In the genomic region with DNA sequence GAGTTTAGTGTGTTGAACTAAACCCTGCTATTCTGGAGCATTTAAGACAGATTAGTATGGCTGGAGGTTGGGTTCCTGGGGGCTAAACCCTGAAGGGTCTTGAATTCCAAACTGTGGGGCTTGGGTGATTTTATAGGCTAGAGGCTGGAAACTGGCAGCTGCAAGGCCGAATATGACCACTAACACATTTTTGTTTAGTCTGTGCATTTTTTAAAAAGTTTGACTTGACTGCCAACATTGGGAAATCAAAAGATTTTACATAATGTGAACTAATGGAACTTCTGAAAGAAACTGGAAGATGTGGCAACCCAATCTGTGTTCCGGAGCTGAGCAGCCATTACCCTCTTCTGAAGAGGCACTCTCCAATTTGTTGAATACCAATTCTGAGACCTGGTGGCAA, we compare ENCODE assay signal across 1 cellular context.
TF ChIP-seq lines count a peak whose summit lies in the region.

No MANE protein-coding gene starts in this region.

TF ChIP-seq in H1, 55 proteins besides CTCF, POLR2A, EP300 and RAD21:
- TF ChIP-seq KDM1A (IDR thresholded peaks at IDR 0.05; ENCODE audit: borderline replicate concordance, low read length) = no peak
- TF ChIP-seq EZH2 (IDR thresholded peaks at IDR 0.05; ENCODE audit: low read depth, low read length, severe bottlenecking) = no peak
- TF ChIP-seq RBBP5 (IDR thresholded peaks at IDR 0.05; ENCODE audit: borderline replicate concordance, low read depth, low read length) = no peak
- no peak for TF ChIP-seq RNF2 (IDR thresholded peaks at IDR 0.05; ENCODE audit: borderline replicate concordance, low read depth, low read length, missing control alignments, poor library complexity, severe bottlenecking)
- no peak for TF ChIP-seq CHD2 (IDR thresholded peaks at IDR 0.05; ENCODE audit: low read length)
- no peak for TF ChIP-seq SUZ12 (IDR thresholded peaks at IDR 0.05; ENCODE audit: low read length)
- TF ChIP-seq, protein P1, sequence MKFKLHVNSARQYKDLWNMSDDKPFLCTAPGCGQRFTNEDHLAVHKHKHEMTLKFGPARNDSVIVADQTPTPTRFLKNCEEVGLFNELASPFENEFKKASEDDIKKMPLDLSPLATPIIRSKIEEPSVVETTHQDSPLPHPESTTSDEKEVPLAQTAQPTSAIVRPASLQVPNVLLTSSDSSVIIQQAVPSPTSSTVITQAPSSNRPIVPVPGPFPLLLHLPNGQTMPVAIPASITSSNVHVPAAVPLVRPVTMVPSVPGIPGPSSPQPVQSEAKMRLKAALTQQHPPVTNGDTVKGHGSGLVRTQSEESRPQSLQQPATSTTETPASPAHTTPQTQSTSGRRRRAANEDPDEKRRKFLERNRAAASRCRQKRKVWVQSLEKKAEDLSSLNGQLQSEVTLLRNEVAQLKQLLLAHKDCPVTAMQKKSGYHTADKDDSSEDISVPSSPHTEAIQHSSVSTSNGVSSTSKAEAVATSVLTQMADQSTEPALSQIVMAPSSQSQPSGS (IDR thresholded peaks at IDR 0.05; ENCODE audit: low read length) = no peak
